In genomic region chr7:4109481-4110110, GRCh38 we compare ENCODE assay signal across 16 cellular contexts.
DNase-seq lines count a peak whose midpoint lies in the region; FAIRE-seq and TF ChIP-seq lines count a peak whose summit lies in the region.
"Had no signal": no experiment of that assay in that cellular context is flagged by ENCODE, and none has a peak within 500 bp of the region (broad histone marks: within the 10 kb centered on the region; RNA-seq: fewer than 3 reads in every experiment).

No MANE protein-coding gene starts in this region.

- H3K4me2 ChIP-seq in H1 (ENCODE audit: insufficient read depth in 1 of 2, low read depth in 2 of 2, low read length in 2 of 2): no peak overlapping the region

- peak overlapping the region; percentile 53; the same call in 1 of the 2 replicates for H2BK15ac ChIP-seq in H1 (ENCODE audit: low read length)

- H3K9ac ChIP-seq in H1 (replicated peaks in 1 of 4; ENCODE audit: extremely low read depth in 1 of 4, low read depth in 3 of 4, low read length in 3 of 4): no peak overlapping the region
- H3K9ac ChIP-seq: GM23248 had no signal

- no peak for FAIRE-seq in H1 (lab: Jason Lieb, UNC)
- FAIRE-seq: K562 had no signal

- no peak overlapping the region for H3K4me3 ChIP-seq in H1 (ENCODE audit: extremely low read depth in 1 of 4, insufficient read depth in 2 of 4, low read depth in 3 of 4, low read length in 4 of 4)
- H3K4me3 ChIP-seq in Peyer's patch: no peak overlapping the region
- no peak overlapping the region for H3K4me3 ChIP-seq in transverse colon
- H3K4me3 ChIP-seq: GM23248, K562 had no signal

- H3K36me3 ChIP-seq in H1 (ENCODE audit: control insufficient read depth in 2 of 4, insufficient read depth in 4 of 4, low read length in 3 of 4) (no peaks in the 10 kb centered on the region; a peak in 1 of 8 replicates), Peyer's patch (no peaks in the 10 kb centered on the region), transverse colon (no peaks in the 10 kb centered on the region)

- H2BK120ac ChIP-seq in H1 (replicated peaks; ENCODE audit: low read depth, low read length): no peak overlapping the region

- intact Hi-C loops in cardiac septum (cut with DNase I) (no loop called here), transverse colon (cut with DNase I; ENCODE audit: low total_unique reads) (no loop called here)

- no peak overlapping the region for H2BK12ac ChIP-seq in H1 (ENCODE audit: low read depth, low read length)

- H3K23me2 ChIP-seq in H1 (ENCODE audit: low read depth, low read length): no peaks in the 10 kb centered on the region

- H2AFZ ChIP-seq in H1 (ENCODE audit: low read length): no peak overlapping the region
- H2AFZ ChIP-seq: GM23248 had no signal

- H3K79me2 ChIP-seq in H1 (ENCODE audit: control insufficient read depth in 1 of 2, insufficient read depth in 2 of 2, low read length in 2 of 2): no peaks in the 10 kb centered on the region

- TF ChIP-seq EP300 in H1 (IDR thresholded peaks at IDR 0.05; ENCODE audit: borderline replicate concordance in 1 of 2, low read depth in 2 of 2, low read length in 2 of 2) (no peak), transverse colon (IDR thresholded peaks at IDR 0.05; ENCODE audit: low read depth) (no peak)

- DNase-seq in NOMO-1 treated with dmso at 0.1 percent for 144 hours (lab: John Stamatoyannopoulos, UW; ENCODE audit: unreplicated experiment) (peak; percentile 12), H1 (ENCODE audit: low read depth in 1 of 2, low spot score in 2 of 2) (no peak), midbrain (lab: John Stamatoyannopoulos, UW) (peak; percentile 29), cardiac septum (ENCODE audit: low spot score) (no peak), Peyer's patch (no peak), SHP77 treated with DMSO at 0.1 percent for 48 hours (lab: John Stamatoyannopoulos, UW) (no peak), transverse colon (no peak)
- DNase-seq: CD4-positive, alpha-beta T cell; GDM1; GM23248; NCI-H1694 treated with DMSO at 0.1 percent for 48 hours; NCI-H748 treated with DMSO at 0.1 percent for 48 hours; NK-92 treated with Interleukin-12 subunit alpha and Interleukin-12 subunit beta, amount 100 ng/mL, for 24 hours had no signal

- peaks cover 0 to 3% of the 10 kb centered on the region in 2 experiments; a peak in 1 of 4 replicates for H3K9me3 ChIP-seq in H1 (ENCODE audit: insufficient read depth in 2 of 2, low read depth in 1 of 2, low read length in 1 of 2)
- no peaks in the 10 kb centered on the region for H3K9me3 ChIP-seq in Peyer's patch
- H3K9me3 ChIP-seq in transverse colon: no peaks in the 10 kb centered on the region
- H3K9me3 ChIP-seq: Caco-2 had no signal

- H3K56ac ChIP-seq in H1 (replicated peaks; ENCODE audit: insufficient read length, low read depth, low read length): no peak overlapping the region

- CTCF ChIA-PET in H1 (lab: Charles Lee; ENCODE audit: partially characterized antibody): no interaction called here

- no peak for TF ChIP-seq RAD21 in H1 (IDR thresholded peaks at IDR 0.05 in 1 of 2, conservative IDR thresholded peaks at IDR 0.05 in 1 of 2; ENCODE audit: low read depth in 2 of 2, low read length in 2 of 2)

- H2BK20ac ChIP-seq in H1 (ENCODE audit: low read length): no peak overlapping the region

- no peak for TF ChIP-seq CTCF in H1 (IDR thresholded peaks at IDR 0.05; ENCODE audit: control extremely low read depth in 1 of 3, insufficient read depth in 1 of 3, low read depth in 1 of 3, low read length in 3 of 3)
- TF ChIP-seq CTCF in Peyer's patch (IDR thresholded peaks at IDR 0.05): no peak
- no peak for TF ChIP-seq CTCF in transverse colon (IDR thresholded peaks at IDR 0.05)

- in situ Hi-C loops in transverse colon (cut with MboI; ENCODE audit: low pct_ligation_motif_present in 1 of 4, low pct_unique_long_range_greater_than_20kb in 1 of 4, low sequenced_read_pairs in 3 of 4): no loop called here

- TF ChIP-seq POLR2A in H1 (IDR thresholded peaks at IDR 0.05; ENCODE audit: control extremely low read depth in 1 of 2, low read depth in 2 of 2, low read length in 2 of 2): no peak
- no peak for TF ChIP-seq POLR2A in Peyer's patch (IDR thresholded peaks at IDR 0.05)
- no peak for TF ChIP-seq POLR2A in transverse colon (IDR thresholded peaks at IDR 0.05)

- H3K4me1 ChIP-seq in H1 (replicated peaks in 1 of 4; ENCODE audit: control insufficient read depth in 3 of 4, insufficient read depth in 4 of 4, low read length in 3 of 4) (no peaks in the 10 kb centered on the region; a peak in 1 of 7 replicates), Peyer's patch (no peaks in the 10 kb centered on the region), transverse colon (no peaks in the 10 kb centered on the region)
- H3K4me1 ChIP-seq: Caco-2 had no signal

- no peak overlapping the region for H3K4ac ChIP-seq in H1 (replicated peaks; ENCODE audit: insufficient read length, low read depth, low read length)

- no peak overlapping the region for H2BK5ac ChIP-seq in H1 (ENCODE audit: low read depth, low read length)

- no peaks in the 10 kb centered on the region; a peak in 1 of 7 replicates for H3K27me3 ChIP-seq in H1 (replicated peaks in 1 of 4; ENCODE audit: control insufficient read depth in 3 of 4, extremely low read depth in 1 of 4, insufficient read depth in 3 of 4, low read length in 3 of 4)
- H3K27me3 ChIP-seq in Peyer's patch: no peaks in the 10 kb centered on the region
- no peaks in the 10 kb centered on the region for H3K27me3 ChIP-seq in transverse colon

- H4K91ac ChIP-seq in H1 (replicated peaks; ENCODE audit: insufficient read length, low read length): no peak overlapping the region

- H4K8ac ChIP-seq in H1 (ENCODE audit: extremely low read depth, insufficient read depth, low read length): no peak overlapping the region

- H3K18ac ChIP-seq in H1 (ENCODE audit: extremely low read depth, low read length): no peak overlapping the region

- POLR2A ChIA-PET in H1 (lab: Charles Lee; ENCODE audit: partially characterized antibody): interaction anchor here (1.4 kb wide), 1 partner anchor 19 kb away, joined by 3 read pairs; no protein-coding TSS in a partner anchor

- H3K27ac ChIP-seq in H1 (ENCODE audit: low read depth, low read length): no peak overlapping the region
- H3K27ac ChIP-seq in temporal lobe (ENCODE audit: low read depth, low read length): peak overlapping the region; percentile 25
- no peak overlapping the region for H3K27ac ChIP-seq in Peyer's patch
- no peak overlapping the region for H3K27ac ChIP-seq in transverse colon
- H3K27ac ChIP-seq: GM23248 had no signal

- H3K79me1 ChIP-seq in H1 (ENCODE audit: low read depth, low read length): no peaks in the 10 kb centered on the region

- H2AK5ac ChIP-seq in H1 (ENCODE audit: low read depth, low read length): no peak overlapping the region

- H4K5ac ChIP-seq in H1 (ENCODE audit: insufficient read length, low read depth, low read length): no peak overlapping the region

- 94% methylated on average over 14 of the region's 16 CpGs; no CpG with 5 or more reads in 1 of the 2 experiments for WGBS in H1 (ENCODE audit: extremely low coverage in 1 of 2, insufficient coverage in 1 of 2, insufficient read length in 1 of 2, insufficient replicate concordance in 2 of 2, low coverage in 1 of 2, low lambda C conversion rate in 2 of 2, missing lambda C conversion rate in 1 of 2), 2 experiments
- WGBS in transverse colon (ENCODE audit: low coverage in 1 of 2), 2 donors: 80 to 83% methylated on average over 10 to 16 of the region's 16 CpGs

- no peak overlapping the region for H3K14ac ChIP-seq in H1 (ENCODE audit: insufficient read length)

- no peak overlapping the region for H3K23ac ChIP-seq in H1 (ENCODE audit: insufficient read length)

- no peaks in the 10 kb centered on the region for H4K20me1 ChIP-seq in H1 (replicated peaks in 1 of 2; ENCODE audit: control insufficient read depth in 1 of 2, insufficient read depth in 2 of 2, low read length in 2 of 2)

TF ChIP-seq in H1, 55 proteins besides CTCF, POLR2A, EP300 and RAD21:
- no peak for TF ChIP-seq CBX5 (IDR thresholded peaks at IDR 0.05; ENCODE audit: low read depth, low read length)
- TF ChIP-seq TAF7 (optimal IDR thresholded peaks at IDR 0.05; ENCODE audit: borderline replicate concordance, low read depth, low read length): no peak
- TF ChIP-seq KDM4A (IDR thresholded peaks at IDR 0.05; ENCODE audit: low read depth, low read length, severe bottlenecking): no peak
- TF ChIP-seq SP1 (IDR thresholded peaks at IDR 0.05; ENCODE audit: low read depth, low read length): no peak
- no peak for TF ChIP-seq NANOG (IDR thresholded peaks at IDR 0.05; ENCODE audit: insufficient read depth, low read depth, low read length, poor library complexity, severe bottlenecking)
- TF ChIP-seq, protein P1, sequence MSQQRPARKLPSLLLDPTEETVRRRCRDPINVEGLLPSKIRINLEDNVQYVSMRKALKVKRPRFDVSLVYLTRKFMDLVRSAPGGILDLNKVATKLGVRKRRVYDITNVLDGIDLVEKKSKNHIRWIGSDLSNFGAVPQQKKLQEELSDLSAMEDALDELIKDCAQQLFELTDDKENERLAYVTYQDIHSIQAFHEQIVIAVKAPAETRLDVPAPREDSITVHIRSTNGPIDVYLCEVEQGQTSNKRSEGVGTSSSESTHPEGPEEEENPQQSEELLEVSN (IDR thresholded peaks at IDR 0.05): no peak
- no peak for TF ChIP-seq ZNF274 (IDR thresholded peaks at IDR 0.05; ENCODE audit: borderline replicate concordance, extremely low read depth, low read length)
- TF ChIP-seq JUN (IDR thresholded peaks at IDR 0.05; ENCODE audit: low read depth, low read length): no peak
- no peak for TF ChIP-seq SIRT6 (IDR thresholded peaks at IDR 0.05; ENCODE audit: low read length)
- TF ChIP-seq RBBP5 (IDR thresholded peaks at IDR 0.05; ENCODE audit: borderline replicate concordance, low read depth, low read length): no peak
- no peak for TF ChIP-seq RXRA (IDR thresholded peaks at IDR 0.05; ENCODE audit: insufficient read depth, low read depth, low read length)
- no peak for TF ChIP-seq EZH2 (IDR thresholded peaks at IDR 0.05; ENCODE audit: low read depth, low read length, severe bottlenecking)
- TF ChIP-seq NRF1 (IDR thresholded peaks at IDR 0.05; ENCODE audit: low read depth, low read length): no peak
- no peak for TF ChIP-seq JUND (IDR thresholded peaks at IDR 0.05; ENCODE audit: low read length)
- no peak for TF ChIP-seq MAFK (IDR thresholded peaks at IDR 0.05; ENCODE audit: low read depth, low read length)
- TF ChIP-seq, protein P2, sequence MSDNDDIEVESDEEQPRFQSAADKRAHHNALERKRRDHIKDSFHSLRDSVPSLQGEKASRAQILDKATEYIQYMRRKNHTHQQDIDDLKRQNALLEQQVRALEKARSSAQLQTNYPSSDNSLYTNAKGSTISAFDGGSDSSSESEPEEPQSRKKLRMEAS (IDR thresholded peaks at IDR 0.05): no peak

Comparison
In these comparisons a context has a peak if more than half of its experiments do, and no peak if none do; other contexts are left out.
1. DNase-seq: peak in NOMO-1 treated with dmso at 0.1 percent for 144 hours (single experiment) and midbrain (single experiment); none in H1 (0 of 2), cardiac septum (single experiment), Peyer's patch (0 of 3), SHP77 treated with DMSO at 0.1 percent for 48 hours (single experiment) and transverse colon (single experiment).